In the genomic region with DNA sequence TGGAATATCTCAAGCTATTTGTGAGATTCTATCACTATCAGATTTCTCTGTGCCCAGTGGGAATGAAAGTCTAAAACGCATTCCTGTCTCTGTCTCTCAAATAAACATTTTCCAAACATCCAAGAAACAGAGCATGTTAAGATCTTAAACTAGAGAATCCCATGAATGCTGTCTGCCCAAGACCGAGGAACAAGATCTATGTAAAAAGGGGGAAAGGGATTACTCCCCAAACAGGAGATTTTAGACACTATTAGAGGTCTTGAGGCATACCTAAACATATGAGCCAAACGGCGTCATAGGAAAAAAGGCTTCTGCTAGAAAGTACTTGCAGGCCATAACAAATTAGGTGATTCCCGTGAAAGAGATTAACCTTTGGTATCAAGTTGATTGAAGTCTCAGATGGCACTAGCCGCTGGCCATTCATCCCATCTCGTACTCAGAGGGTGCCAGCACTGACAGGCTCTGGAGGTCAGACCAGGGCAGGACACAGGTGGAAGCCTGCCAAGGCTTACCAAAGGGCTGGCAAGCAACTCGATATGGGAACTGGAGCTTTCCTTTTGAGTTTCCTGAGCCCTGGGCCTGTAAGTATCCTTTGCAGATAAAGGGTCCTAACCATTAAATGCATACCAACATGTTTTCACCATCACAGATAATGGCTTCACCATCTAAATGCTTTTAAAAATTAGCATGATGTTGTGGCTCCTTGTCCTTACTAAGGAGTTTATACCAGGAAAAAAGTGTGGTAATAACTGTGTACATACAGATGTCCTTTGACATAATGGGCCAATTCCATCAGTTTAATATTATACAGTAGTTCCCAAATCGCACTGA, we compare ENCODE assay signal across 9 cellular contexts.
A peak's percentile ranks its signal among the peaks of the same experiment; 100 is the strongest.
DNase-seq lines count a peak whose midpoint lies in the region; ATAC-seq, FAIRE-seq and TF ChIP-seq lines count a peak whose summit lies in the region.
"Had no signal": no experiment of that assay in that cellular context is flagged by ENCODE, and none has a peak within 500 bp of the region (broad histone marks: within the 10 kb centered on the region; RNA-seq: fewer than 3 reads in every experiment).

No MANE protein-coding gene starts in this region.

- H4K20me1 ChIP-seq in endothelial cell of umbilical vein (replicated peaks; ENCODE audit: control insufficient read depth, extremely low read depth, insufficient read depth, low read length) (no peaks in the 10 kb centered on the region), OCI-LY7 (ENCODE audit: insufficient read depth, low read length) (no peaks in the 10 kb centered on the region)

- H3K9me1 ChIP-seq in endothelial cell of umbilical vein (replicated peaks; ENCODE audit: control insufficient read depth, extremely low read depth, insufficient read depth, low read length) = no peaks in the 10 kb centered on the region

- no peak overlapping the region for H2BK5ac ChIP-seq in mesenchymal stem cell (ENCODE audit: low read depth, low read length, poor library complexity, severe bottlenecking)

- no peak overlapping the region for H4K8ac ChIP-seq in mesenchymal stem cell (ENCODE audit: low read length)

- H3K9me3 ChIP-seq in endothelial cell of umbilical vein (replicated peaks; ENCODE audit: control insufficient read depth, insufficient read depth, low read length) (no peaks in the 10 kb centered on the region), thoracic aorta (no peaks in the 10 kb centered on the region), mesenchymal stem cell (ENCODE audit: control insufficient read depth, low read length) (no peaks in the 10 kb centered on the region), OCI-LY7 (ENCODE audit: low read length) (peaks cover 1% of the 10 kb centered on the region; the same call in 1 of the 2 replicates)

- no peak overlapping the region for H2AK5ac ChIP-seq in mesenchymal stem cell (ENCODE audit: low read length, severe bottlenecking)

- H3K4me2 ChIP-seq in endothelial cell of umbilical vein (ENCODE audit: insufficient read depth, low read length) (peak overlapping the region; percentile 28), mesenchymal stem cell (ENCODE audit: low read length, poor library complexity, severe bottlenecking) (no peak overlapping the region), OCI-LY7 (ENCODE audit: low read length) (no peak overlapping the region)

- DNase-seq in NCI-H2029 treated with DMSO at 0.1 percent for 48 hours (lab: John Stamatoyannopoulos, UW) (peak; percentile 23), endothelial cell of umbilical vein (ENCODE audit: low read depth, low spot score) (peak; percentile 93), lower leg skin (ENCODE audit: low spot score in 2 of 2) (peak; percentile 63 to 94), thoracic aorta (ENCODE audit: low spot score) (peak; percentile 38), mesenchymal stem cell (no peak), KG1 (lab: John Stamatoyannopoulos, UW) (no peak), OCI-LY7 (ENCODE audit: low spot score) (no peak)
- DNase-seq in activated naive CD4-positive, alpha-beta T cell treated with anti-CD3 and anti-CD28 coated beads, Interleukin-2, amount 50 U/mL, for 16 hours = no peak
- DNase-seq: stimulated activated CD4-positive, alpha-beta T cell treated with anti-CD3 and anti-CD28 coated beads, Interleukin-2, amount 100 ng/mL, for 48 hours had no signal

- dilution Hi-C loops in endothelial cell of umbilical vein (cut with MboI; ENCODE audit: extremely low pct_ligation_motif_present, low sequenced_read_pairs) = no loop called here

- H2BK12ac ChIP-seq in mesenchymal stem cell (ENCODE audit: low read length in 2 of 2) = no peak overlapping the region

- no peaks in the 10 kb centered on the region for H3K79me1 ChIP-seq in mesenchymal stem cell (replicated peaks; ENCODE audit: low read length, poor library complexity, severe bottlenecking)

- H3K79me2 ChIP-seq in endothelial cell of umbilical vein (ENCODE audit: control insufficient read depth, insufficient read depth, low read length) = no peaks in the 10 kb centered on the region
- H3K79me2 ChIP-seq in OCI-LY7 (ENCODE audit: insufficient read depth, low read depth, low read length) = no peaks in the 10 kb centered on the region

- H3K27ac ChIP-seq in endothelial cell of umbilical vein (ENCODE audit: insufficient read depth, low read depth, low read length) = peak overlapping the region; percentile 61
- H3K27ac ChIP-seq in thoracic aorta = peak overlapping the region; percentile 49 to 53
- H3K27ac ChIP-seq in mesenchymal stem cell (ENCODE audit: low read length, poor library complexity, severe bottlenecking) = no peak overlapping the region
- H3K27ac ChIP-seq in OCI-LY7 (ENCODE audit: low read depth, low read length, poor library complexity, severe bottlenecking) = no peak overlapping the region

- H3K9ac ChIP-seq in endothelial cell of umbilical vein (replicated peaks; ENCODE audit: extremely low read depth, insufficient read depth, low read length) (peak overlapping the region; percentile 57), mesenchymal stem cell (ENCODE audit: low read length) (no peak overlapping the region)

- peaks cover 55% of the 10 kb centered on the region for H3K4me1 ChIP-seq in endothelial cell of umbilical vein (ENCODE audit: control insufficient read depth, extremely low read depth, insufficient read depth, low read length)
- peaks cover 16 to 45% of the 10 kb centered on the region in 2 donors for H3K4me1 ChIP-seq in thoracic aorta (ENCODE audit: control insufficient read depth in 1 of 2, low read depth in 2 of 2)
- peaks cover 10% of the 10 kb centered on the region for H3K4me1 ChIP-seq in mesenchymal stem cell (ENCODE audit: control insufficient read depth, insufficient read depth, low read depth, low read length)
- H3K4me1 ChIP-seq in OCI-LY7 (ENCODE audit: insufficient read depth, low read length, poor library complexity, severe bottlenecking) = peaks cover 89% of the 10 kb centered on the region

- no peak overlapping the region for H4K91ac ChIP-seq in mesenchymal stem cell (ENCODE audit: low read length)

- WGBS in lower leg skin, 2 donors = 43 to 46% methylated on average over 9 of the region's 9 CpGs
- 93% methylated on average over 9 of the region's 9 CpGs for WGBS in mesenchymal stem cell

- peak overlapping the region; percentile 58 for H2AFZ ChIP-seq in endothelial cell of umbilical vein (ENCODE audit: low read depth, low read length)
- H2AFZ ChIP-seq in mesenchymal stem cell (ENCODE audit: low read depth, low read length) = no peak overlapping the region
- no peak overlapping the region for H2AFZ ChIP-seq in OCI-LY7 (ENCODE audit: low read length)

- TF ChIP-seq CTCF in endothelial cell of umbilical vein (IDR thresholded peaks at IDR 0.05; ENCODE audit: extremely low read depth in 1 of 2, insufficient read depth in 1 of 2, low read depth in 1 of 2, low read length in 2 of 2) (no peak), lower leg skin (IDR thresholded peaks at IDR 0.05) (no peak), thoracic aorta (IDR thresholded peaks at IDR 0.05) (no peak), OCI-LY7 (conservative IDR thresholded peaks at IDR 0.05; ENCODE audit: low read length) (no peak)

- CTCF ChIA-PET in endothelial cell of umbilical vein (lab: Charles Lee) = no interaction called here
- CTCF ChIA-PET in OCI-LY7 (lab: Charles Lee; ENCODE audit: unreplicated experiment) = no interaction called here

- intact Hi-C loops in endothelial cell of umbilical vein (cut with micrococcal nuclease) = loop anchor here (10.0 kb wide), 1 partner anchor 756 kb away; no protein-coding TSS in a partner anchor
- intact Hi-C loops in lower leg skin (cut with DNase I; ENCODE audit: low total_unique reads) = no loop called here
- intact Hi-C loops in OCI-LY7 (cut with micrococcal nuclease; ENCODE audit: unreplicated experiment) = loop anchor here (10.0 kb wide), 1 partner anchor 496 kb away; no protein-coding TSS in a partner anchor

- BruUV-seq in endothelial cell of umbilical vein (replicated peaks; lab: Mats Ljungman, UMichigan) (no TSS peak), OCI-LY7 (replicated peaks; lab: Mats Ljungman, UMichigan) (no TSS peak)

- H3K27me3 ChIP-seq in endothelial cell of umbilical vein (ENCODE audit: control insufficient read depth in 2 of 2, insufficient read depth in 2 of 2, low read length in 2 of 2) (no peaks in the 10 kb centered on the region), thoracic aorta (replicated peaks; ENCODE audit: insufficient read depth) (no peaks in the 10 kb centered on the region), mesenchymal stem cell (ENCODE audit: control insufficient read depth in 1 of 2, insufficient read depth in 1 of 2, low read length in 2 of 2) (no peaks in the 10 kb centered on the region)

- peak; percentile 87 for FAIRE-seq in endothelial cell of umbilical vein (lab: Jason Lieb, UNC)

- no peak overlapping the region for H3K18ac ChIP-seq in mesenchymal stem cell (ENCODE audit: low read depth in 1 of 2, low read length in 2 of 2)

- no peak overlapping the region for H3K14ac ChIP-seq in mesenchymal stem cell (ENCODE audit: low read length in 2 of 2)

- POLR2A ChIA-PET in endothelial cell of umbilical vein (lab: Charles Lee) = no interaction called here
- POLR2A ChIA-PET in OCI-LY7 (lab: Charles Lee) = interaction anchor here (1.2 kb wide), 1 partner anchor 9 kb away, joined by 4 read pairs; no protein-coding TSS in a partner anchor

- H2BK120ac ChIP-seq in mesenchymal stem cell (ENCODE audit: low read depth, low read length) = no peak overlapping the region

- no peak for ATAC-seq in thoracic aorta (ENCODE audit: insufficient number of reproducible peaks, low FRiP score, low read depth)

- TF ChIP-seq POLR2A in endothelial cell of umbilical vein (IDR thresholded peaks at IDR 0.05; ENCODE audit: low read depth, low read length) (no peak), lower leg skin (IDR thresholded peaks at IDR 0.05) (no peak)

- no peak overlapping the region for H3K4ac ChIP-seq in mesenchymal stem cell (ENCODE audit: low read depth in 1 of 2, low read length in 2 of 2)

- H3K9me2 ChIP-seq in OCI-LY7 (ENCODE audit: insufficient read depth, low read length) = no peaks in the 10 kb centered on the region

- no peak overlapping the region for H2BK15ac ChIP-seq in mesenchymal stem cell (ENCODE audit: low read depth, poor library complexity, severe bottlenecking)

- H3K23ac ChIP-seq in mesenchymal stem cell (ENCODE audit: low read length in 2 of 2) = no peak overlapping the region

- H3K36me3 ChIP-seq in endothelial cell of umbilical vein (ENCODE audit: control insufficient read depth in 2 of 2, extremely low read depth in 1 of 2, insufficient read depth in 2 of 2, low read length in 2 of 2) (no peaks in the 10 kb centered on the region), thoracic aorta (no peaks in the 10 kb centered on the region), mesenchymal stem cell (ENCODE audit: control insufficient read depth in 1 of 2, insufficient read depth in 2 of 2, low read depth in 1 of 2, low read length in 2 of 2) (no peaks in the 10 kb centered on the region), OCI-LY7 (ENCODE audit: insufficient read depth, low read length) (0 out of 2 replicates have a peak, but pooled peaks cover under 1% of the 10 kb centered on the region)

- H3K4me3 ChIP-seq in endothelial cell of umbilical vein (replicated peaks in 1 of 3; ENCODE audit: insufficient read depth in 1 of 3, low read depth in 1 of 3, low read length in 3 of 3) (no peak overlapping the region), lower leg skin (ENCODE audit: low read depth, poor library complexity, severe bottlenecking) (no peak overlapping the region), thoracic aorta (no peak overlapping the region), mesenchymal stem cell (ENCODE audit: insufficient read depth in 1 of 2, low read depth in 1 of 2, low read length in 2 of 2) (no peak overlapping the region), OCI-LY7 (ENCODE audit: low read depth, low read length, poor library complexity, severe bottlenecking) (no peak overlapping the region)

Comparison
In these comparisons a context has a peak if more than half of its experiments do, and no peak if none do; other contexts are left out.
1. DNase-seq: peak in NCI-H2029 treated with DMSO at 0.1 percent for 48 hours (single experiment), endothelial cell of umbilical vein (single experiment), lower leg skin (2 of 2) and thoracic aorta (single experiment); none in mesenchymal stem cell (single experiment), KG1 (single experiment), OCI-LY7 (single experiment) and activated naive CD4-positive, alpha-beta T cell treated with anti-CD3 and anti-CD28 coated beads, Interleukin-2, amount 50 U/mL, for 16 hours (single experiment).
2. H3K27ac ChIP-seq: peak in endothelial cell of umbilical vein (single experiment) and thoracic aorta (2 of 2); none in mesenchymal stem cell (single experiment) and OCI-LY7 (single experiment).